In the genomic region with DNA sequence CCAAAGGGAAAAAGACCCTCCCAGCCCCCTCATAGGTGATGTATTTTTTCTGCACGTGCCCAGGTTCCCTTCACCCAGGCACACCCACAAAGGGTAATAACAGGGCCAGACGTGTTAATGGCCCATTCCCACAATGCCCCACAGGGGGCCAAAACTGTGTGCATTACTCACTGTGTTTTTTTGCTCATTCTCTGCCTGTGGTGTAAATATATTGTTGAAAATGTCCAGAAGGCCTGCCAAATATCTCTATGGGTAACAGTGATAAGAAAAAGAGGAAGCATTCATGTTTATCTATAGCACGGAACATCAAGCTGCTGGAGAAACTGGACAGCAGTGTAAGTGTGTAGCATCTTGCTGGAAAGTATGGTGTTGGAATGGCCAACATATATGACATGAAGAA, we compare ENCODE assay signal across 18 cellular contexts. TPM values are rescaled to one million over a fixed set of nuclear protein-coding genes. Genes with fewer than 3 reads are reported as not detected.
A peak's percentile ranks its signal among the peaks of the same experiment; 100 is the strongest.
DNase-seq lines count a peak whose midpoint lies in the region; ATAC-seq, FAIRE-seq and TF ChIP-seq lines count a peak whose summit lies in the region.
"Had no signal": no experiment of that assay in that cellular context is flagged by ENCODE, and none has a peak within 500 bp of the region (broad histone marks: within the 10 kb centered on the region; RNA-seq: fewer than 3 reads in every experiment).

No MANE protein-coding gene starts in this region.

- SMC1A ChIA-PET in GM12878 (lab: Charles Lee; ENCODE audit: uncharacterized antibody, unreplicated experiment): interaction anchor here (0.6 kb wide), 1 partner anchor 328 kb away, joined by 3 read pairs; no protein-coding TSS in a partner anchor

- intact Hi-C loops in GM12878 (cut with micrococcal nuclease; ENCODE audit: unreplicated experiment): no loop called here

- BruUV-seq in GM12878 (replicated peaks; lab: Mats Ljungman, UMichigan): no TSS peak

- TF ChIP-seq EP300 in GM12878 (IDR thresholded peaks at IDR 0.05; ENCODE audit: borderline replicate concordance in 1 of 2, control insufficient read depth in 1 of 2, low read depth in 2 of 2, low read length in 2 of 2): no peak

- WGBS in GM12878 (ENCODE audit: insufficient coverage, insufficient replicate concordance, low lambda C conversion rate, missing lambda C conversion rate): 59% methylated on average over 3 of the region's 3 CpGs

- H3K9me3 ChIP-seq in GM12878 (replicated peaks; ENCODE audit: control insufficient read depth, insufficient read depth, low read length): no peaks in the 10 kb centered on the region

- in situ Hi-C loops in GM12878 (cut with MboI): no loop called here

- DNase-seq in NCI-H748 (lab: John Stamatoyannopoulos, UW; ENCODE audit: unreplicated experiment) (peak; percentile 10), NCI-H748 treated with DMSO at 0.1 percent for 48 hours (lab: John Stamatoyannopoulos, UW) (no peak), NCI-H146 treated with DMSO at 0.1 percent for 48 hours (lab: John Stamatoyannopoulos, UW; ENCODE audit: unreplicated experiment) (peak; percentile 4), GM12878 (ENCODE audit: low read depth, low spot score) (no peak), type B pancreatic cell (ENCODE audit: extremely low spot score, unreplicated experiment) (no peak)
- no peak for DNase-seq in activated CD4-positive, alpha-beta memory T cell treated with anti-CD3 and anti-CD28 coated beads, Interleukin-2, amount 10 ng/mL, durations not matched to agents 7 days and 5 days
- DNase-seq in activated naive CD8-positive, alpha-beta T cell treated with anti-CD3 and anti-CD28 coated beads, Interleukin-2, amount 50 U/mL, for 24 hours: no peak
- DNase-seq: activated effector memory CD4-positive, alpha-beta T cell treated with anti-CD3 and anti-CD28 coated beads, Interleukin-2, amount 50 U/mL, for 16 hours; effector CD4-positive, alpha-beta T cell; foreskin keratinocyte; NCI-H446 treated with DMSO at 0.1 percent for 48 hours; occipital lobe; stimulated activated naive CD8-positive, alpha-beta T cell treated with anti-CD3 and anti-CD28 coated beads, Interleukin-15, amount 100 ng/mL, for 72 hours; T1000 had no signal

- no peaks in the 10 kb centered on the region for H3K9me3 Mint-ChIP-seq in type B pancreatic cell
- no peaks in the 10 kb centered on the region for H3K9me3 Mint-ChIP-seq in activated CD4-positive, alpha-beta memory T cell treated with anti-CD3 and anti-CD28 coated beads, Interleukin-2, amount 10 ng/mL, durations not matched to agents 7 days and 5 days
- no peaks in the 10 kb centered on the region for H3K9me3 Mint-ChIP-seq in activated naive CD8-positive, alpha-beta T cell treated with anti-CD3 and anti-CD28 coated beads, Interleukin-2, amount 50 U/mL, for 24 hours
- H3K9me3 Mint-ChIP-seq: mesothelial cell of epicardium; stimulated activated naive CD8-positive, alpha-beta T cell treated with anti-CD3 and anti-CD28 coated beads, Interleukin-15, amount 100 ng/mL, for 72 hours had no signal

- no peak overlapping the region for H3K4me2 ChIP-seq in GM12878 (ENCODE audit: control insufficient read depth, insufficient read depth)

- H3K4me1 Mint-ChIP-seq in type B pancreatic cell (ENCODE audit: unreplicated experiment): no peaks in the 10 kb centered on the region
- H3K4me1 Mint-ChIP-seq in activated CD4-positive, alpha-beta memory T cell treated with anti-CD3 and anti-CD28 coated beads, Interleukin-2, amount 10 ng/mL, durations not matched to agents 7 days and 5 days: peaks cover 4% of the 10 kb centered on the region
- peaks cover 4% of the 10 kb centered on the region for H3K4me1 Mint-ChIP-seq in activated naive CD8-positive, alpha-beta T cell treated with anti-CD3 and anti-CD28 coated beads, Interleukin-2, amount 50 U/mL, for 24 hours
- H3K4me1 Mint-ChIP-seq: mesothelial cell of epicardium had no signal

- POLR2A ChIA-PET in GM12878 (lab: Charles Lee): no interaction called here
- POLR2A ChIA-PET in activated CD4-positive, alpha-beta memory T cell treated with anti-CD3 and anti-CD28 coated beads, Interleukin-2, amount 10 ng/mL, durations not matched to agents 7 days and 5 days (lab: Charles Lee): no interaction called here

- peaks cover 6% of the 10 kb centered on the region for H3K27me3 Mint-ChIP-seq in type B pancreatic cell
- H3K27me3 Mint-ChIP-seq in activated CD4-positive, alpha-beta memory T cell treated with anti-CD3 and anti-CD28 coated beads, Interleukin-2, amount 10 ng/mL, durations not matched to agents 7 days and 5 days: peaks cover 28% of the 10 kb centered on the region
- peaks cover 2% of the 10 kb centered on the region for H3K27me3 Mint-ChIP-seq in activated naive CD8-positive, alpha-beta T cell treated with anti-CD3 and anti-CD28 coated beads, Interleukin-2, amount 50 U/mL, for 24 hours

- H3K4me3 ChIP-seq in GM12878: no peak overlapping the region

- H2AFZ ChIP-seq in GM12878 (ENCODE audit: control insufficient read depth, low read depth, low read length): no peak overlapping the region

- no peak overlapping the region for H3K27ac Mint-ChIP-seq in type B pancreatic cell
- no peak overlapping the region for H3K27ac Mint-ChIP-seq in activated CD4-positive, alpha-beta memory T cell treated with anti-CD3 and anti-CD28 coated beads, Interleukin-2, amount 10 ng/mL, durations not matched to agents 7 days and 5 days
- H3K27ac Mint-ChIP-seq in activated naive CD8-positive, alpha-beta T cell treated with anti-CD3 and anti-CD28 coated beads, Interleukin-2, amount 50 U/mL, for 24 hours: no peak overlapping the region
- H3K27ac Mint-ChIP-seq: mesothelial cell of epicardium; stimulated activated naive CD8-positive, alpha-beta T cell treated with anti-CD3 and anti-CD28 coated beads, Interleukin-15, amount 100 ng/mL, for 72 hours had no signal

- ATAC-seq in GM12878 (peak; percentile 58), HG02970 (IDR thresholded peaks at IDR 0.05; ENCODE audit: low FRiP score, unreplicated experiment) (no peak)
- no peak for ATAC-seq in activated naive CD8-positive, alpha-beta T cell treated with anti-CD3 and anti-CD28 coated beads, Interleukin-2, amount 50 U/mL, for 24 hours
- ATAC-seq: foreskin keratinocyte; stimulated activated naive CD8-positive, alpha-beta T cell treated with anti-CD3 and anti-CD28 coated beads, Interleukin-15, amount 100 ng/mL, for 72 hours had no signal

- FAIRE-seq in GM12878 (lab: Jason Lieb, UNC): no peak
- FAIRE-seq: HTR-8/SVneo had no signal

- no peak; the same call in 1 of the 2 replicates for TF ChIP-seq POLR2A in GM12878 (IDR thresholded peaks at IDR 0.05; ENCODE audit: low read depth, low read length)

- CTCF ChIA-PET in GM12878 (lab: Yijun Ruan, JAX): no interaction called here
- CTCF ChIA-PET in activated CD4-positive, alpha-beta memory T cell treated with anti-CD3 and anti-CD28 coated beads, Interleukin-2, amount 10 ng/mL, durations not matched to agents 7 days and 5 days (lab: Charles Lee): no interaction called here

- TF ChIP-seq CTCF in GM12878 (IDR thresholded peaks at IDR 0.05 in 2 of 3, conservative IDR thresholded peaks at IDR 0.05 in 1 of 3; ENCODE audit: control insufficient read depth in 2 of 3, extremely low read depth in 1 of 3, insufficient read depth in 1 of 3, low read depth in 3 of 3, low read length in 3 of 3) (no peak), type B pancreatic cell (conservative IDR thresholded peaks at IDR 0.05) (peak; percentile 51)

- H3K27me3 ChIP-seq in GM12878 (replicated peaks in 1 of 2; ENCODE audit: control insufficient read depth in 2 of 2, insufficient read depth in 2 of 2, low read length in 1 of 2): no peaks in the 10 kb centered on the region
- H3K27me3 ChIP-seq: foreskin keratinocyte had no signal

- no peaks in the 10 kb centered on the region for H4K20me1 ChIP-seq in GM12878 (ENCODE audit: control insufficient read depth, insufficient read depth)

- H3K4me3 Mint-ChIP-seq in type B pancreatic cell: no peak overlapping the region
- no peak overlapping the region for H3K4me3 Mint-ChIP-seq in activated CD4-positive, alpha-beta memory T cell treated with anti-CD3 and anti-CD28 coated beads, Interleukin-2, amount 10 ng/mL, durations not matched to agents 7 days and 5 days
- no peak overlapping the region for H3K4me3 Mint-ChIP-seq in activated naive CD8-positive, alpha-beta T cell treated with anti-CD3 and anti-CD28 coated beads, Interleukin-2, amount 50 U/mL, for 24 hours
- H3K4me3 Mint-ChIP-seq: mesothelial cell of epicardium; stimulated activated naive CD8-positive, alpha-beta T cell treated with anti-CD3 and anti-CD28 coated beads, Interleukin-15, amount 100 ng/mL, for 72 hours had no signal

- H3K4me1 ChIP-seq in GM12878 (ENCODE audit: control insufficient read depth, insufficient read depth, low read length): no peaks in the 10 kb centered on the region

- TF ChIP-seq RAD21 in GM12878 (IDR thresholded peaks at IDR 0.05; ENCODE audit: insufficient read depth, low read depth, low read length): no peak

- H3K36me3 ChIP-seq in GM12878 (ENCODE audit: control insufficient read depth in 2 of 2, insufficient read depth in 2 of 2, low read length in 1 of 2): peaks cover 0 to 10% of the 10 kb centered on the region in 2 experiments; a peak in 1 of 4 replicates

- H3K27ac ChIP-seq in GM12878 (ENCODE audit: control insufficient read depth, insufficient read depth): no peak overlapping the region
- H3K27ac ChIP-seq: foreskin keratinocyte had no signal

- RAD21 ChIA-PET in GM12878 (lab: Charles Lee; ENCODE audit: unreplicated experiment): no interaction called here

- H3K36me3 Mint-ChIP-seq in type B pancreatic cell: no peaks in the 10 kb centered on the region
- no peaks in the 10 kb centered on the region for H3K36me3 Mint-ChIP-seq in activated CD4-positive, alpha-beta memory T cell treated with anti-CD3 and anti-CD28 coated beads, Interleukin-2, amount 10 ng/mL, durations not matched to agents 7 days and 5 days (ENCODE audit: low read depth)
- H3K36me3 Mint-ChIP-seq in activated naive CD8-positive, alpha-beta T cell treated with anti-CD3 and anti-CD28 coated beads, Interleukin-2, amount 50 U/mL, for 24 hours (ENCODE audit: low read depth): no peaks in the 10 kb centered on the region
- H3K36me3 Mint-ChIP-seq: mesothelial cell of epicardium had no signal

- no peaks in the 10 kb centered on the region for H3K79me2 ChIP-seq in GM12878 (ENCODE audit: control insufficient read depth, insufficient read depth, low read length)

- H3K9ac ChIP-seq in GM12878 (ENCODE audit: control insufficient read depth, insufficient read depth, low read length): no peak overlapping the region

RNA-seq across cellular contexts. Expression of gene RHEX, which starts 21.9 kb away (rescaled TPM):
- 4.2 and 5.3 TPM in 2 replicates for total RNA-seq in GM12878 (2013; cell fraction: nucleolus; rRNA removed)
- total RNA-seq in GM12878 (2014; rRNA removed): 5.1 and 5.7 TPM in 2 replicates
- 5.8 and 6.0 TPM in 2 replicates for total RNA-seq in GM12878 (2014; rRNA removed; fragmentation: Illumina TruSeq; extraction: Trizol)
- 7.7 and 11.4 TPM in 2 replicates for total RNA-seq in GM12878 (2021)
- 3.3 TPM for polyA plus RNA-seq in GM12878 (2011; ENCODE audit: low read depth)
- 2.4 and 2.8 TPM in 2 replicates for polyA plus RNA-seq in GM12878 (2011; rRNA removed)
- 1.5 and 1.6 TPM in 2 replicates for polyA plus RNA-seq in GM12878 (2011; cell fraction: cytosol; rRNA removed)
- 11.0 and 17.7 TPM in 2 replicates for polyA plus RNA-seq in GM12878 (2011; cell fraction: nucleus; rRNA removed)
- polyA plus RNA-seq in GM12878 (2012): 2.5 and 7.6 TPM in 2 replicates
- 5.6 and 7.3 TPM in 2 replicates for polyA plus RNA-seq in GM12878 (2014; fragmentation: Illumina TruSeq; extraction: Trizol)
- 1 to 10 TPM; 5.7 TPM for polyA plus RNA-seq in GM12878 (2014; fragmentation: Nextera tagmentation; extraction: Ambion mirVana)
- polyA plus RNA-seq in GM12878 (2014; rRNA removed): 3.9 and 5.5 TPM in 2 replicates
- 1 to 10 TPM; 3.5 to 3.9 TPM for polyA plus RNA-seq in GM12878 (2016; fragmentation: Nextera tagmentation; extraction: Ambion mirVana)
- polyA minus RNA-seq in GM12878 (2011; rRNA and poly(A)+ RNA removed): 4.0 and 5.3 TPM in 2 replicates
- 1.1 and 1.4 TPM in 2 replicates for polyA minus RNA-seq in GM12878 (2011; cell fraction: cytosol; rRNA and poly(A)+ RNA removed)
- 7.9 and 10.5 TPM in 2 replicates for polyA minus RNA-seq in GM12878 (2011; cell fraction: nucleus; rRNA and poly(A)+ RNA removed)
- not detected in 2 replicates for total RNA-seq in type B pancreatic cell (ENCODE audit: low replicate concordance)
- total RNA-seq in activated CD4-positive, alpha-beta memory T cell treated with anti-CD3 and anti-CD28 coated beads, Interleukin-2, amount 10 ng/mL, durations not matched to agents 7 days and 5 days: not detected
- total RNA-seq: A172, foreskin keratinocyte, mesothelial cell of epicardium, occipital lobe had no signal
- polyA plus RNA-seq: foreskin keratinocyte had no signal

RNA-seq across cellular contexts. Expression of gene AVPR1B, which starts 42.3 kb away (rescaled TPM):
- total RNA-seq in GM12878 (2013; cell fraction: nucleolus; rRNA removed): not detected in 2 replicates
- not detected in 2 replicates for total RNA-seq in GM12878 (2014; rRNA removed)
- total RNA-seq in GM12878 (2014; rRNA removed; fragmentation: Illumina TruSeq; extraction: Trizol): not detected in 2 replicates
- not detected in 2 replicates for total RNA-seq in GM12878 (2021)
- not detected for polyA plus RNA-seq in GM12878 (2011; ENCODE audit: low read depth)
- polyA plus RNA-seq in GM12878 (2011; rRNA removed): not detected in 2 replicates
- polyA plus RNA-seq in GM12878 (2011; cell fraction: cytosol; rRNA removed): not detected in 2 replicates
- polyA plus RNA-seq in GM12878 (2011; cell fraction: nucleus; rRNA removed): not detected in 2 replicates
- not detected in 2 replicates for polyA plus RNA-seq in GM12878 (2012)
- not detected in 2 replicates for polyA plus RNA-seq in GM12878 (2014; fragmentation: Illumina TruSeq; extraction: Trizol)
- polyA plus RNA-seq in GM12878 (2014; fragmentation: Nextera tagmentation; extraction: Ambion mirVana): not detected
- not detected in 2 replicates for polyA plus RNA-seq in GM12878 (2014; rRNA removed)
- polyA plus RNA-seq in GM12878 (2016; fragmentation: Nextera tagmentation; extraction: Ambion mirVana): not detected
- polyA minus RNA-seq in GM12878 (2011; rRNA and poly(A)+ RNA removed): not detected in 2 replicates
- polyA minus RNA-seq in GM12878 (2011; cell fraction: cytosol; rRNA and poly(A)+ RNA removed): not detected in 2 replicates
- polyA minus RNA-seq in GM12878 (2011; cell fraction: nucleus; rRNA and poly(A)+ RNA removed): not detected in 2 replicates
- 0.87 and 1.0 TPM in 2 replicates for total RNA-seq in type B pancreatic cell (ENCODE audit: low replicate concordance)
- total RNA-seq in activated CD4-positive, alpha-beta memory T cell treated with anti-CD3 and anti-CD28 coated beads, Interleukin-2, amount 10 ng/mL, durations not matched to agents 7 days and 5 days: not detected
- total RNA-seq: A172, foreskin keratinocyte, mesothelial cell of epicardium, occipital lobe had no signal
- polyA plus RNA-seq: foreskin keratinocyte had no signal

RNA-seq across cellular contexts. Expression of gene CTSE, which starts 51.1 kb away (rescaled TPM):
- not detected in 2 replicates for total RNA-seq in GM12878 (2013; cell fraction: nucleolus; rRNA removed)
- not detected in 2 replicates for total RNA-seq in GM12878 (2014; rRNA removed)
- not detected in 2 replicates for total RNA-seq in GM12878 (2014; rRNA removed; fragmentation: Illumina TruSeq; extraction: Trizol)
- total RNA-seq in GM12878 (2021): 0.26 TPM in 1 of 2 replicates, not detected in the other
- polyA plus RNA-seq in GM12878 (2011; ENCODE audit: low read depth): not detected
- polyA plus RNA-seq in GM12878 (2011; rRNA removed): not detected in 2 replicates
- not detected in 2 replicates for polyA plus RNA-seq in GM12878 (2011; cell fraction: cytosol; rRNA removed)
- not detected in 2 replicates for polyA plus RNA-seq in GM12878 (2011; cell fraction: nucleus; rRNA removed)
- not detected in 2 replicates for polyA plus RNA-seq in GM12878 (2012)
- not detected in 2 replicates for polyA plus RNA-seq in GM12878 (2014; fragmentation: Illumina TruSeq; extraction: Trizol)
- not detected for polyA plus RNA-seq in GM12878 (2014; fragmentation: Nextera tagmentation; extraction: Ambion mirVana)
- polyA plus RNA-seq in GM12878 (2014; rRNA removed): not detected in 2 replicates
- polyA plus RNA-seq in GM12878 (2016; fragmentation: Nextera tagmentation; extraction: Ambion mirVana): not detected
- not detected in 2 replicates for polyA minus RNA-seq in GM12878 (2011; rRNA and poly(A)+ RNA removed)
- polyA minus RNA-seq in GM12878 (2011; cell fraction: cytosol; rRNA and poly(A)+ RNA removed): not detected in 2 replicates
- polyA minus RNA-seq in GM12878 (2011; cell fraction: nucleus; rRNA and poly(A)+ RNA removed): not detected in 2 replicates
- total RNA-seq in type B pancreatic cell (ENCODE audit: low replicate concordance): 28.6 and 42.0 TPM in 2 replicates
- not detected for total RNA-seq in activated CD4-positive, alpha-beta memory T cell treated with anti-CD3 and anti-CD28 coated beads, Interleukin-2, amount 10 ng/mL, durations not matched to agents 7 days and 5 days
- total RNA-seq: A172, mesothelial cell of epicardium, occipital lobe had no signal

Comparison
In these comparisons a context has a peak if more than half of its experiments do, and no peak if none do; other contexts are left out.
1. DNase-seq: peak in NCI-H748 (single experiment) and NCI-H146 treated with DMSO at 0.1 percent for 48 hours (single experiment); none in NCI-H748 treated with DMSO at 0.1 percent for 48 hours (single experiment), GM12878 (single experiment), type B pancreatic cell (single experiment), activated CD4-positive, alpha-beta memory T cell treated with anti-CD3 and anti-CD28 coated beads, Interleukin-2, amount 10 ng/mL, durations not matched to agents 7 days and 5 days (single experiment) and activated naive CD8-positive, alpha-beta T cell treated with anti-CD3 and anti-CD28 coated beads, Interleukin-2, amount 50 U/mL, for 24 hours (single experiment).
2. RNA of gene CTSE, which starts 51.1 kb away (total RNA-seq): 28.6 to 42.0 TPM in type B pancreatic cell; 0.26 TPM in GM12878 and not detected in activated CD4-positive, alpha-beta memory T cell treated with anti-CD3 and anti-CD28 coated beads, Interleukin-2, amount 10 ng/mL, durations not matched to agents 7 days and 5 days; every median in the first group is over 10 times any median in the second.